1 cellular context compared by ENCODE assay signal in genomic region chr2:72827999-72828646, GRCh38.
TF ChIP-seq lines count a peak whose summit lies in the region.

No MANE protein-coding gene starts in this region.

TF ChIP-seq in GM23338, 12 proteins besides CTCF, POLR2A, EP300 and RAD21 (continued from another document):
- TF ChIP-seq, protein P1, sequence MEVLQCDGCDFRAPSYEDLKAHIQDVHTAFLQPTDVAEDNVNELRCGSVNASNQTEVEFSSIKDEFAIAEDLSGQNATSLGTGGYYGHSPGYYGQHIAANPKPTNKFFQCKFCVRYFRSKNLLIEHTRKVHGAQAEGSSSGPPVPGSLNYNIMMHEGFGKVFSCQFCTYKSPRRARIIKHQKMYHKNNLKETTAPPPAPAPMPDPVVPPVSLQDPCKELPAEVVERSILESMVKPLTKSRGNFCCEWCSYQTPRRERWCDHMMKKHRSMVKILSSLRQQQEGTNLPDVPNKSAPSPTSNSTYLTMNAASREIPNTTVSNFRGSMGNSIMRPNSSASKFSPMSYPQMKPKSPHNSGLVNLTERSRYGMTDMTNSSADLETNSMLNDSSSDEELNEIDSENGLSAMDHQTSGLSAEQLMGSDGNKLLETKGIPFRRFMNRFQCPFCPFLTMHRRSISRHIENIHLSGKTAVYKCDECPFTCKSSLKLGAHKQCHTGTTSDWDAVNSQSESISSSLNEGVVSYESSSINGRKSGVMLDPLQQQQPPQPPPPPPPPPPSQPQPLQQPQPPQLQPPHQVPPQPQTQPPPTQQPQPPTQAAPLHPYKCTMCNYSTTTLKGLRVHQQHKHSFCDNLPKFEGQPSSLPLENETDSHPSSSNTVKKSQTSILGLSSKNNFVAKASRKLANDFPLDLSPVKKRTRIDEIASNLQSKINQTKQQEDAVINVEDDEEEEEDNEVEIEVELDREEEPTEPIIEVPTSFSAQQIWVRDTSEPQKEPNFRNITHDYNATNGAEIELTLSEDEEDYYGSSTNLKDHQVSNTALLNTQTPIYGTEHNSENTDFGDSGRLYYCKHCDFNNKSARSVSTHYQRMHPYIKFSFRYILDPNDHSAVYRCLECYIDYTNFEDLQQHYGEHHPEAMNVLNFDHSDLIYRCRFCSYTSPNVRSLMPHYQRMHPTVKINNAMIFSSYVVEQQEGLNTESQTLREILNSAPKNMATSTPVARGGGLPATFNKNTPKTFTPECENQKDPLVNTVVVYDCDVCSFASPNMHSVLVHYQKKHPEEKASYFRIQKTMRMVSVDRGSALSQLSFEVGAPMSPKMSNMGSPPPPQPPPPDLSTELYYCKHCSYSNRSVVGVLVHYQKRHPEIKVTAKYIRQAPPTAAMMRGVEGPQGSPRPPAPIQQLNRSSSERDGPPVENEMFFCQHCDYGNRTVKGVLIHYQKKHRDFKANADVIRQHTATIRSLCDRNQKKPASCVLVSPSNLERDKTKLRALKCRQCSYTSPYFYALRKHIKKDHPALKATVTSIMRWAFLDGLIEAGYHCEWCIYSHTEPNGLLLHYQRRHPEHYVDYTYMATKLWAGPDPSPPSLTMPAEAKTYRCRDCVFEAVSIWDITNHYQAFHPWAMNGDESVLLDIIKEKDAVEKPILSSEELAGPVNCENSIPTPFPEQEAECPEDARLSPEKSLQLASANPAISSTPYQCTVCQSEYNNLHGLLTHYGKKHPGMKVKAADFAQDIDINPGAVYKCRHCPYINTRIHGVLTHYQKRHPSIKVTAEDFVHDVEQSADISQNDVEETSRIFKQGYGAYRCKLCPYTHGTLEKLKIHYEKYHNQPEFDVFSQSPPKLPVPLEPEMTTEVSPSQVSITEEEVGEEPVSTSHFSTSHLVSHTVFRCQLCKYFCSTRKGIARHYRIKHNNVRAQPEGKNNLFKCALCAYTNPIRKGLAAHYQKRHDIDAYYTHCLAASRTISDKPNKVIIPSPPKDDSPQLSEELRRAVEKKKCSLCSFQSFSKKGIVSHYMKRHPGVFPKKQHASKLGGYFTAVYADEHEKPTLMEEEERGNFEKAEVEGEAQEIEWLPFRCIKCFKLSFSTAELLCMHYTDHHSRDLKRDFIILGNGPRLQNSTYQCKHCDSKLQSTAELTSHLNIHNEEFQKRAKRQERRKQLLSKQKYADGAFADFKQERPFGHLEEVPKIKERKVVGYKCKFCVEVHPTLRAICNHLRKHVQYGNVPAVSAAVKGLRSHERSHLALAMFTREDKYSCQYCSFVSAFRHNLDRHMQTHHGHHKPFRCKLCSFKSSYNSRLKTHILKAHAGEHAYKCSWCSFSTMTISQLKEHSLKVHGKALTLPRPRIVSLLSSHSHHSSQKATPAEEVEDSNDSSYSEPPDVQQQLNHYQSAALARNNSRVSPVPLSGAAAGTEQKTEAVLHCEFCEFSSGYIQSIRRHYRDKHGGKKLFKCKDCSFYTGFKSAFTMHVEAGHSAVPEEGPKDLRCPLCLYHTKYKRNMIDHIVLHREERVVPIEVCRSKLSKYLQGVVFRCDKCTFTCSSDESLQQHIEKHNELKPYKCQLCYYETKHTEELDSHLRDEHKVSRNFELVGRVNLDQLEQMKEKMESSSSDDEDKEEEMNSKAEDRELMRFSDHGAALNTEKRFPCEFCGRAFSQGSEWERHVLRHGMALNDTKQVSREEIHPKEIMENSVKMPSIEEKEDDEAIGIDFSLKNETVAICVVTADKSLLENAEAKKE (CRISPR knock-in tag; IDR thresholded peaks at IDR 0.05): no peak
- TF ChIP-seq EZH2 (IDR thresholded peaks at IDR 0.05; ENCODE audit: low read depth, unreplicated experiment) (no peak), STAT1 (IDR thresholded peaks at IDR 0.05; ENCODE audit: unreplicated experiment) (no peak), CREB1 (CRISPR knock-in tag; IDR thresholded peaks at IDR 0.05; ENCODE audit: low read depth) (no peak), POLR2AphosphoS5 (IDR thresholded peaks at IDR 0.05; ENCODE audit: low read depth) (no peak), ZNF331 (CRISPR knock-in tag; IDR thresholded peaks at IDR 0.05; ENCODE audit: low read depth) (no peak)
- TF ChIP-seq, protein P2, sequence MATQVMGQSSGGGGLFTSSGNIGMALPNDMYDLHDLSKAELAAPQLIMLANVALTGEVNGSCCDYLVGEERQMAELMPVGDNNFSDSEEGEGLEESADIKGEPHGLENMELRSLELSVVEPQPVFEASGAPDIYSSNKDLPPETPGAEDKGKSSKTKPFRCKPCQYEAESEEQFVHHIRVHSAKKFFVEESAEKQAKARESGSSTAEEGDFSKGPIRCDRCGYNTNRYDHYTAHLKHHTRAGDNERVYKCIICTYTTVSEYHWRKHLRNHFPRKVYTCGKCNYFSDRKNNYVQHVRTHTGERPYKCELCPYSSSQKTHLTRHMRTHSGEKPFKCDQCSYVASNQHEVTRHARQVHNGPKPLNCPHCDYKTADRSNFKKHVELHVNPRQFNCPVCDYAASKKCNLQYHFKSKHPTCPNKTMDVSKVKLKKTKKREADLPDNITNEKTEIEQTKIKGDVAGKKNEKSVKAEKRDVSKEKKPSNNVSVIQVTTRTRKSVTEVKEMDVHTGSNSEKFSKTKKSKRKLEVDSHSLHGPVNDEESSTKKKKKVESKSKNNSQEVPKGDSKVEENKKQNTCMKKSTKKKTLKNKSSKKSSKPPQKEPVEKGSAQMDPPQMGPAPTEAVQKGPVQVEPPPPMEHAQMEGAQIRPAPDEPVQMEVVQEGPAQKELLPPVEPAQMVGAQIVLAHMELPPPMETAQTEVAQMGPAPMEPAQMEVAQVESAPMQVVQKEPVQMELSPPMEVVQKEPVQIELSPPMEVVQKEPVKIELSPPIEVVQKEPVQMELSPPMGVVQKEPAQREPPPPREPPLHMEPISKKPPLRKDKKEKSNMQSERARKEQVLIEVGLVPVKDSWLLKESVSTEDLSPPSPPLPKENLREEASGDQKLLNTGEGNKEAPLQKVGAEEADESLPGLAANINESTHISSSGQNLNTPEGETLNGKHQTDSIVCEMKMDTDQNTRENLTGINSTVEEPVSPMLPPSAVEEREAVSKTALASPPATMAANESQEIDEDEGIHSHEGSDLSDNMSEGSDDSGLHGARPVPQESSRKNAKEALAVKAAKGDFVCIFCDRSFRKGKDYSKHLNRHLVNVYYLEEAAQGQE (IDR thresholded peaks at IDR 0.05; ENCODE audit: unreplicated experiment): no peak
